21 cellular contexts compared by ENCODE assay signal in the genomic region with DNA sequence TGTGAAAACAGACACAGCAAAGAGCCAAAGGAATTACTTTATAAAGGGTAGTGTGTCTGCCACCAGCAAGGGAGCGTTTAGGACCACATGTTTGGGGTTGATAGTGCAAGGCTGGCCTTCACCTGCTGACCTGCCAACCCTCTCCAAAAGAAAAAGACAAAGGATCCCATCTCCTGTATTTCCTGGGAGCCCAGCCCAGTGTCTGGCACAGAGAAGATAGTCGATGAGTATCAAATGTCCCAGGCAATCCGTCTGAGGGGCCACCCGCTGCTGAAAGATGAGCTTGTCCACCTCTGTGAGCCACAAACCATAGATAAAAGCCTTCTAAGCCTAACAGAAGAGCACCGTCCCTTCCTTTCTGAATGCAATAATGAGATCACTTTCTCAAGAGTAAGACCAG.
"Had no signal": no experiment of that assay in that cellular context is flagged by ENCODE, and none has a peak within 500 bp of the region (broad histone marks: within the 10 kb centered on the region; RNA-seq: fewer than 3 reads in every experiment).

No MANE protein-coding gene starts in this region.

- H3K27ac ChIP-seq: cardiac muscle cell, SJSA1 had no signal

- ATAC-seq: activated CD8-positive, alpha-beta memory T cell treated with anti-CD3 and anti-CD28 coated beads, Interleukin-2, amount 10 ng/mL, durations not matched to agents 7 days and 5 days; PC-3; WTC11 had no signal

- H3K4me1 ChIP-seq: SJSA1 had no signal

- H3K36me3 ChIP-seq: cardiac muscle cell, SJSA1 had no signal

- DNase-seq: activated CD4-positive, alpha-beta T cell treated with anti-CD3 and anti-CD28 coated beads for 48 hours; activated CD4-positive, alpha-beta T cell treated with anti-CD3 and anti-CD28 coated beads, Interleukin-2, amount 50 U/mL, for 4 hours; activated CD4-positive, CD25-positive, alpha-beta regulatory T cell treated with anti-CD3 and anti-CD28 coated beads, Interleukin-2, amount 50 U/mL, for 72 hours; activated CD8-positive, alpha-beta memory T cell treated with anti-CD3 and anti-CD28 coated beads, Interleukin-2, amount 10 ng/mL, durations not matched to agents 7 days and 5 days; activated gamma-delta T cell; activated naive CD4-positive, alpha-beta T cell treated with anti-CD3 and anti-CD28 coated beads for 36 hours; activated T-cell treated with anti-CD3 and anti-CD28 coated beads, Interleukin-2, amount 50 U/mL, for 24 hours; amygdala; cerebellar nuclear complex; Kasumi-1; KBM-7; NCI-H1417; NCI-H2081; NCI-H2171; NCI-H2227 treated with DMSO at 0.1 percent for 48 hours; NCI-H526; PC-3; SHP77 had no signal

- H3K9me3 ChIP-seq: SJSA1 had no signal

- H3K27me3 ChIP-seq: cardiac muscle cell, SJSA1 had no signal

- H3K4me3 ChIP-seq: cardiac muscle cell, SJSA1 had no signal
